ENCODE assay signal across 9 cellular contexts in genomic region chr13:114130131-114130707, GRCh38. TPM values are rescaled to one million over a fixed set of nuclear protein-coding genes. Genes with fewer than 3 reads are reported as not detected.
DNase-seq lines count a peak whose midpoint lies in the region; ATAC-seq and TF ChIP-seq lines count a peak whose summit lies in the region.
"Had no signal": no experiment of that assay in that cellular context is flagged by ENCODE, and none has a peak within 500 bp of the region (broad histone marks: within the 10 kb centered on the region; RNA-seq: fewer than 3 reads in every experiment).

No MANE protein-coding gene starts in this region.

- WGBS in sigmoid colon, 2 donors: 69 to 81% methylated on average over 13 of the region's 13 CpGs

- H3K36me3 ChIP-seq in SJCRH30 (no peaks in the 10 kb centered on the region), fibroblast of lung (ENCODE audit: control insufficient read depth, insufficient read depth, low read length) (peaks cover 3% of the 10 kb centered on the region), sigmoid colon (no peaks in the 10 kb centered on the region)

- DNase-seq in SJCRH30: peak in 1 of 2 experiments; percentile 37
- DNase-seq in fibroblast of lung (ENCODE audit: low read depth in 2 of 2): no peak
- no peak for DNase-seq in sigmoid colon
- DNase-seq in stimulated activated CD4-positive, alpha-beta T cell treated with anti-CD3 and anti-CD28 coated beads, Interleukin-12 subunit alpha, Interleukin-12 subunit beta, amount 100 ng/mL, for 4 hours: no peak
- no peak for DNase-seq in left colon
- DNase-seq in NOMO-1 (lab: John Stamatoyannopoulos, UW; ENCODE audit: unreplicated experiment in 2 of 2): no peak
- DNase-seq: GOT3 had no signal

- no peak overlapping the region for H2AFZ ChIP-seq in fibroblast of lung (ENCODE audit: low read length)

- H4K20me1 ChIP-seq in fibroblast of lung (ENCODE audit: control insufficient read depth, extremely low read depth, insufficient read depth, low read length): no peaks in the 10 kb centered on the region

- intact Hi-C loops in sigmoid colon (cut with DNase I): loop anchor here (5.0 kb wide), 2 partner anchors 97 to 98 kb away; no protein-coding TSS in a partner anchor
- intact Hi-C loops in left colon (cut with DNase I, micrococcal nuclease): no loop called here

- TF ChIP-seq CTCF in fibroblast of lung (conservative IDR thresholded peaks at IDR 0.05 in 1 of 2, IDR thresholded peaks at IDR 0.05 in 1 of 2; ENCODE audit: low read depth in 1 of 2, low read length in 2 of 2): no peak
- no peak for TF ChIP-seq CTCF in sigmoid colon (IDR thresholded peaks at IDR 0.05)

- no peak for TF ChIP-seq EP300 in sigmoid colon (IDR thresholded peaks at IDR 0.05)

- H3K9ac ChIP-seq in fibroblast of lung (ENCODE audit: insufficient read depth, low read length): peak overlapping the region; percentile 84

- H3K9me3 ChIP-seq in SJCRH30 (replicated peaks) (no peaks in the 10 kb centered on the region), fibroblast of lung (ENCODE audit: control insufficient read depth, insufficient read depth, low read depth, low read length) (no peaks in the 10 kb centered on the region), sigmoid colon (no peaks in the 10 kb centered on the region)

- TF ChIP-seq POLR2A in sigmoid colon (IDR thresholded peaks at IDR 0.05): no peak

- H3K79me2 ChIP-seq in fibroblast of lung (ENCODE audit: control insufficient read depth, insufficient read depth, low read length): peaks cover 69% of the 10 kb centered on the region

- no peak for ATAC-seq in HG03108 (IDR thresholded peaks at IDR 0.05; ENCODE audit: unreplicated experiment)
- ATAC-seq in left colon: no peak

- H3K4me2 ChIP-seq in fibroblast of lung (ENCODE audit: extremely low read depth, insufficient read depth, low read length): peak overlapping the region; percentile 85

- H3K4me3 ChIP-seq in GM08714 (ENCODE audit: low read length) (peak overlapping the region; percentile 67; the same call in 1 of the 2 replicates), SJCRH30 (peak overlapping the region; percentile 79), fibroblast of lung (replicated peaks in 1 of 4; ENCODE audit: control extremely low read depth in 1 of 4, insufficient read depth in 1 of 4, low read depth in 3 of 4, low read length in 4 of 4) (peak overlapping the region; percentile 79 to 98 (median 86)), sigmoid colon (peak overlapping the region; percentile 58 to 97 (median 76))

- H3K27me3 ChIP-seq in SJCRH30 (no peaks in the 10 kb centered on the region), fibroblast of lung (ENCODE audit: control insufficient read depth, insufficient read depth, low read length) (no peaks in the 10 kb centered on the region), sigmoid colon (no peaks in the 10 kb centered on the region)

- peak overlapping the region; percentile 48 for H3K27ac ChIP-seq in SJCRH30
- H3K27ac ChIP-seq in fibroblast of lung (ENCODE audit: insufficient read depth, low read length): peak overlapping the region; percentile 96
- peak overlapping the region; percentile 74 to 88 (median 84) for H3K27ac ChIP-seq in sigmoid colon

- H3K4me1 ChIP-seq in SJCRH30 (peaks cover 12% of the 10 kb centered on the region; the same call in 1 of the 2 replicates), fibroblast of lung (ENCODE audit: control insufficient read depth, extremely low read depth, insufficient read depth, low read length) (peaks cover 20% of the 10 kb centered on the region), sigmoid colon (peaks cover 0 to 50% (median 38%) of the 10 kb centered on the region in 4 donors)

RNA-seq across cellular contexts. Expression of gene RASA3, which starts 2.2 kb away (rescaled TPM):
- 18.6 and 20.5 TPM in 2 replicates for total RNA-seq in SJCRH30 (2014; rRNA removed; shearing (Covaris generic))
- 21.6 and 26.6 TPM in 2 replicates for total RNA-seq in fibroblast of lung
- polyA plus RNA-seq in fibroblast of lung: 31.1 and 34.1 TPM in 2 replicates
- polyA plus RNA-seq in fibroblast of lung (2012): 32.0 and 32.4 TPM in 2 replicates
- 20.1 and 29.0 TPM in 2 replicates for polyA minus RNA-seq in fibroblast of lung (ENCODE audit: low replicate concordance)
- 10 to 100 TPM; 15.0 to 22.4 (median 17.8) TPM for total RNA-seq in sigmoid colon
- polyA plus RNA-seq in sigmoid colon: 10 to 100 TPM in 1 of 3 donors, 1 to 10 TPM in 2; 4.2 to 16.9 (median 5.4) TPM
- total RNA-seq in left colon: 1 to 10 TPM; 6.5 to 9.0 TPM

RNA-seq across cellular contexts. Expression of gene CFAP97D2, which starts 48.8 kb away (rescaled TPM):
- total RNA-seq in SJCRH30 (2014; rRNA removed; shearing (Covaris generic)): 0.58 and 0.71 TPM in 2 replicates
- total RNA-seq in fibroblast of lung (not detected in 2 replicates), sigmoid colon (not detected), left colon (not detected)
- polyA plus RNA-seq in fibroblast of lung (not detected in 2 replicates), sigmoid colon (under 1 TPM in 1 of 3 donors, not detected in 2; 0.04 TPM)
- polyA plus RNA-seq in fibroblast of lung (2012): not detected in 2 replicates
- polyA minus RNA-seq in fibroblast of lung (ENCODE audit: low replicate concordance): not detected in 2 replicates
